24 cellular contexts compared by ENCODE assay signal in genomic region chr5:103436661-103437060, GRCh38.
"Had no signal": no experiment of that assay in that cellular context is flagged by ENCODE, and none has a peak within 500 bp of the region (broad histone marks: within the 10 kb centered on the region; RNA-seq: fewer than 3 reads in every experiment).

No MANE protein-coding gene starts in this region.

- H3K4me1 ChIP-seq: ascending aorta had no signal

- ATAC-seq: activated CD8-positive, alpha-beta memory T cell treated with anti-CD3 and anti-CD28 coated beads, Interleukin-2, amount 10 ng/mL, durations not matched to agents 7 days and 5 days; body of pancreas; T-cell had no signal

- H3K27ac ChIP-seq: ascending aorta, SK-N-MC had no signal

- H3K4me3 ChIP-seq: ascending aorta, body of pancreas, SK-N-MC had no signal

- DNase-seq: activated B cell treated with CpG ODN at 0.5 μM for 24 hours; activated CD4-positive, alpha-beta T cell treated with anti-CD3 and anti-CD28 coated beads for 1 hour; activated CD4-positive, alpha-beta T cell treated with anti-CD3 and anti-CD28 coated beads, Interleukin-2, amount 10 ng/mL, durations not matched to agents 24 days and 14 days; activated CD4-positive, alpha-beta T cell treated with anti-CD3 and anti-CD28 coated beads, Interleukin-2, amount 50 U/mL, for 48 hours; activated CD8-positive, alpha-beta memory T cell treated with anti-CD3 and anti-CD28 coated beads, Interleukin-2, amount 10 ng/mL, durations not matched to agents 7 days and 5 days; activated effector memory CD4-positive, alpha-beta T cell treated with Interleukin-2 at 50 U/mL for 16 hours; activated naive CD4-positive, alpha-beta T cell; activated T-cell treated with anti-CD3 and anti-CD28 coated beads, Interleukin-2, amount 50 U/mL, for 24 hours; amniotic stem cell; body of pancreas; KG1; NCI-H1048; NCI-H1417; NCI-H2029; NCI-H2107; NCI-H446 treated with DMSO at 0.1 percent for 48 hours; NCI-H524 treated with DMSO at 0.1 percent for 48 hours; NCI-H82; T-cell; T-helper 2 cell; T1000 had no signal

- H3K36me3 ChIP-seq: ascending aorta had no signal

- H3K27me3 ChIP-seq: ascending aorta, body of pancreas had no signal

- FAIRE-seq: TTC549 had no signal
